Comparison of ENCODE assay signal across 8 cellular contexts in genomic region chr6:138692058-138692977, GRCh38.
DNase-seq lines count a peak whose midpoint lies in the region; ATAC-seq and TF ChIP-seq lines count a peak whose summit lies in the region.

No MANE protein-coding gene starts in this region.

- peaks cover 0 to 17% of the 10 kb centered on the region in 2 donors for H3K27me3 ChIP-seq in left lung

- H3K27ac ChIP-seq in left lung = peak overlapping the region; percentile 77 to 83

- peak overlapping the region; percentile 99 for H3K4me3 Mint-ChIP-seq in dendritic cell treated with granulocyte-macrophage colony-stimulating factor and Interleukin-4, amounts not matched to agents 40 ng/mL and 50 ng/mL, for 4 days

- ATAC-seq in HG02623 (IDR thresholded peaks at IDR 0.05; ENCODE audit: unreplicated experiment) = peak; percentile 56
- peak; percentile 87 for ATAC-seq in left lung

- H3K9me3 ChIP-seq in left lung = no peaks in the 10 kb centered on the region

- DNase-seq in NCI-H345 (lab: John Stamatoyannopoulos, UW) (peak; percentile 69), NCI-H345 treated with DMSO at 0.1 percent for 48 hours (lab: John Stamatoyannopoulos, UW; ENCODE audit: unreplicated experiment) (no peak), NCI-H1105 (lab: John Stamatoyannopoulos, UW) (peak; percentile 61), left lung (peak; percentile 68 to 93)
- peak; percentile 39 to 47 for DNase-seq in activated CD4-positive, alpha-beta T cell treated with anti-CD3 and anti-CD28 coated beads for 4 hours
- peak; percentile 46 for DNase-seq in stimulated activated CD4-positive, alpha-beta T cell treated with anti-CD3 and anti-CD28 coated beads, Interleukin-4, amount 100 ng/mL, for 24 hours

- TF ChIP-seq CTCF in left lung (IDR thresholded peaks at IDR 0.05) = peak; percentile 85 to 89

- peak overlapping the region; percentile 92 for H3K27ac Mint-ChIP-seq in dendritic cell treated with granulocyte-macrophage colony-stimulating factor and Interleukin-4, amounts not matched to agents 40 ng/mL and 50 ng/mL, for 4 days

- H3K36me3 Mint-ChIP-seq in dendritic cell treated with granulocyte-macrophage colony-stimulating factor and Interleukin-4, amounts not matched to agents 40 ng/mL and 50 ng/mL, for 4 days (ENCODE audit: low read depth) = peaks cover 6% of the 10 kb centered on the region

- peaks cover 0 to 18% of the 10 kb centered on the region in 2 donors for H3K4me1 ChIP-seq in left lung

- intact Hi-C loops in dendritic cell treated with granulocyte-macrophage colony-stimulating factor and Interleukin-4, amounts not matched to agents 40 ng/mL and 50 ng/mL, for 4 days (cut with micrococcal nuclease) = loop anchor here (2.0 to 10.0 kb wide), 6 partner anchors 20 to 578 kb away; partner anchors contain the start of genes CCDC28A and REPS1
- intact Hi-C loops in left lung (cut with DNase I) = no loop called here

- H3K4me3 ChIP-seq in left lung = peak overlapping the region; percentile 66 to 71

- H3K36me3 ChIP-seq in left lung = no peaks in the 10 kb centered on the region

- no peaks in the 10 kb centered on the region for H3K9me3 Mint-ChIP-seq in dendritic cell treated with granulocyte-macrophage colony-stimulating factor and Interleukin-4, amounts not matched to agents 40 ng/mL and 50 ng/mL, for 4 days

- peaks cover 27% of the 10 kb centered on the region for H3K27me3 Mint-ChIP-seq in dendritic cell treated with granulocyte-macrophage colony-stimulating factor and Interleukin-4, amounts not matched to agents 40 ng/mL and 50 ng/mL, for 4 days

- H3K4me1 Mint-ChIP-seq in dendritic cell treated with granulocyte-macrophage colony-stimulating factor and Interleukin-4, amounts not matched to agents 40 ng/mL and 50 ng/mL, for 4 days (ENCODE audit: low read depth) = peaks cover 18% of the 10 kb centered on the region
